In genomic region chr12:712172-712863, GRCh38 we compare ENCODE assay signal across 10 cellular contexts. TPM values are rescaled to one million over a fixed set of nuclear protein-coding genes. Genes with fewer than 3 reads are reported as not detected.
DNase-seq lines count a peak whose midpoint lies in the region; ATAC-seq and TF ChIP-seq lines count a peak whose summit lies in the region.
"Had no signal": no experiment of that assay in that cellular context is flagged by ENCODE, and none has a peak within 500 bp of the region (broad histone marks: within the 10 kb centered on the region; RNA-seq: fewer than 3 reads in every experiment).

No MANE protein-coding gene starts in this region.

- H3K27ac Mint-ChIP-seq in activated CD4-positive, alpha-beta memory T cell treated with anti-CD3 and anti-CD28 coated beads for 36 hours = no peak overlapping the region
- H3K27ac Mint-ChIP-seq: CD8-positive, alpha-beta T cell had no signal

- H3K4me3 Mint-ChIP-seq in activated CD4-positive, alpha-beta memory T cell treated with anti-CD3 and anti-CD28 coated beads for 36 hours = no peak overlapping the region
- H3K4me3 Mint-ChIP-seq: CD8-positive, alpha-beta T cell had no signal

- H3K27me3 ChIP-seq in KMS-11 (ENCODE audit: insufficient read depth, low read depth) = no peaks in the 10 kb centered on the region
- H3K27me3 ChIP-seq: Peyer's patch had no signal

- H2AFZ ChIP-seq in KMS-11 (ENCODE audit: low read depth) = 0 out of 2 replicates have a peak overlapping the region, but pooled peaks have one; percentile 4

- H3K4me1 ChIP-seq in KMS-11 (ENCODE audit: low read depth, poor library complexity, severe bottlenecking) = peaks cover 7% of the 10 kb centered on the region
- H3K4me1 ChIP-seq: Peyer's patch had no signal

- H3K4me2 ChIP-seq in KMS-11 = no peak overlapping the region

- no peak overlapping the region for H3K4me3 ChIP-seq in KMS-11 (IDR thresholded peaks at IDR 0.05; ENCODE audit: insufficient read depth, low read depth, low read length)
- H3K4me3 ChIP-seq: Peyer's patch had no signal

- H4K20me1 ChIP-seq in KMS-11 (ENCODE audit: insufficient read depth) = no peaks in the 10 kb centered on the region

- intact Hi-C loops in activated CD4-positive, alpha-beta memory T cell treated with anti-CD3 and anti-CD28 coated beads for 36 hours (cut with micrococcal nuclease) = no loop called here

- CTCF ChIA-PET in activated CD4-positive, alpha-beta memory T cell treated with anti-CD3 and anti-CD28 coated beads for 36 hours (lab: Charles Lee) = interaction anchor here (0.6 to 1.9 kb wide), 3 partner anchors 14 to 366 kb away, joined by 3 to 13 read pairs (median 3); no protein-coding TSS in a partner anchor

- no peaks in the 10 kb centered on the region for H3K36me3 ChIP-seq in KMS-11 (ENCODE audit: insufficient read depth)
- H3K36me3 ChIP-seq: Peyer's patch had no signal

- H3K27me3 Mint-ChIP-seq in activated CD4-positive, alpha-beta memory T cell treated with anti-CD3 and anti-CD28 coated beads for 36 hours = no peaks in the 10 kb centered on the region

- H3K79me2 ChIP-seq in KMS-11 (ENCODE audit: insufficient read depth, low read depth) = no peaks in the 10 kb centered on the region

- POLR2A ChIA-PET in activated CD4-positive, alpha-beta memory T cell treated with anti-CD3 and anti-CD28 coated beads for 36 hours (lab: Charles Lee) = interaction anchor here (1.0 kb wide), 1 partner anchor 45 kb away, joined by 3 read pairs; no protein-coding TSS in a partner anchor

- no peak overlapping the region for H3K9ac ChIP-seq in KMS-11

- H3K4me1 Mint-ChIP-seq in activated CD4-positive, alpha-beta memory T cell treated with anti-CD3 and anti-CD28 coated beads for 36 hours (ENCODE audit: low read depth) = peaks cover 27% of the 10 kb centered on the region

- no peak for TF ChIP-seq CTCF in KMS-11 (conservative IDR thresholded peaks at IDR 0.05; ENCODE audit: low read depth, low read length)

- H3K36me3 Mint-ChIP-seq in activated CD4-positive, alpha-beta memory T cell treated with anti-CD3 and anti-CD28 coated beads for 36 hours = no peaks in the 10 kb centered on the region
- H3K36me3 Mint-ChIP-seq: CD8-positive, alpha-beta T cell had no signal

- no peaks in the 10 kb centered on the region for H3K9me3 Mint-ChIP-seq in activated CD4-positive, alpha-beta memory T cell treated with anti-CD3 and anti-CD28 coated beads for 36 hours
- H3K9me3 Mint-ChIP-seq: CD8-positive, alpha-beta T cell had no signal

- H3K27ac ChIP-seq in KMS-11 = no peak overlapping the region
- H3K27ac ChIP-seq in angular gyrus (ENCODE audit: low read depth, low read length) = peak overlapping the region; percentile 89
- H3K27ac ChIP-seq: Peyer's patch had no signal

- DNase-seq in Ammon's horn (ENCODE audit: low spot score) = peak; percentile 38
- DNase-seq in kidney glomerular epithelial cell (lab: John Stamatoyannopoulos, UW) = peak; percentile 22
- no peak for DNase-seq in activated CD4-positive, alpha-beta memory T cell treated with anti-CD3 and anti-CD28 coated beads for 36 hours
- DNase-seq in NK-92 (lab: John Stamatoyannopoulos, UW; ENCODE audit: unreplicated experiment) = no peak
- DNase-seq: CD8-positive, alpha-beta T cell; Peyer's patch had no signal

- no peak for ATAC-seq in HG03139 (IDR thresholded peaks at IDR 0.05; ENCODE audit: unreplicated experiment)
- no peak for ATAC-seq in HG02973 (IDR thresholded peaks at IDR 0.05; ENCODE audit: unreplicated experiment)
- ATAC-seq: CD8-positive, alpha-beta T cell had no signal

RNA-seq across cellular contexts. Expression of gene WNK1, which starts 40.1 kb away (rescaled TPM):
- 100 to 1,000 TPM; 139 to 140 TPM for total RNA-seq in activated CD4-positive, alpha-beta memory T cell treated with anti-CD3 and anti-CD28 coated beads for 36 hours

RNA-seq across cellular contexts. Expression of gene NINJ2, which starts 49.1 kb away (rescaled TPM):
- total RNA-seq in activated CD4-positive, alpha-beta memory T cell treated with anti-CD3 and anti-CD28 coated beads for 36 hours = 1 to 10 TPM; 5.1 to 7.5 TPM

Comparison
In these comparisons a context has a peak if more than half of its experiments do, and no peak if none do; other contexts are left out.
1. DNase-seq: peak in Ammon's horn (single experiment) and kidney glomerular epithelial cell (single experiment); none in activated CD4-positive, alpha-beta memory T cell treated with anti-CD3 and anti-CD28 coated beads for 36 hours (single experiment) and NK-92 (single experiment).